ENCODE assay signal across 8 cellular contexts in the genomic region with DNA sequence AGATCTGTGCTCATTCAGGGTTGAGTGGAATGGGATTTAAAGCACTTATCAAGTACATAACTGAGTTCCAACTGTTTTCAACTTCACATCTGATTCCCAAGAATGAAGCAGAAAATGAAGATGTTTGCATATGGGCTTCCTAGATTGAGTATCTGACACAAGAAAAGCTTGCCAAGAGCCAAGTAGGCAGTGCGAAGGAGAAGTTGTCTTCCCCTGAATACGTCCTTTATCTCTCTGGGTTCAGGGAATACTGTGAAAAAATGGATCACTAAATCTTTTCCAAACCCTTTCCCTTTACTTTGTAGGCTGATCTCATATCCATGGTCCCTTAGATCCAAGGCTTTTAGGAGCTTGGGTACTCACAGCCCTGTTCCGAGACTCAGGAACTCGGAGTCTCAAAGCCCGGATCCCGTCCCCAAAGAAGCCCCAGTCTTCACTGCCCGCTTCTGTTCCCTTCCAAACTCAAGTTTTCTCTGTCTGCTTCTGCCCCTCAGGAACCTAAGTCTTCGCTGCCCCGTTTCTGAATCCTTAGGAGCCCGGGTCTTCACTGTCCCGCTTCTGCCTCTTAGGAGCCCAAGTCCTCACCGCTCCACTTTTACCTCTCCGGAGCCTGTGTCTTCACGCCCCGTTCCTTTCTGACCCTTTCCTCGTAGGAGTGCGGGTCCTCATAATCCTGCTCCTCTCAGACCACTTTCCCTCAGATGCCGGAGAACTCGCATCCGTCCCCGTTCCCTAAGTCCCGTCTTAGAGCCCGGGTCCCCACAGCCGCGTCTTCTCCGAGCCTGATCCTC. TPM values are rescaled to one million over a fixed set of nuclear protein-coding genes. Genes with fewer than 3 reads are reported as not detected.
DNase-seq lines count a peak whose midpoint lies in the region; ATAC-seq and TF ChIP-seq lines count a peak whose summit lies in the region.

No MANE protein-coding gene starts in this region.

- ATAC-seq in HG03039 (IDR thresholded peaks at IDR 0.05; ENCODE audit: unreplicated experiment) (peak; percentile 21), T-helper 17 cell (peak; percentile 3)

- H3K27ac Mint-ChIP-seq in T-helper 17 cell (peak overlapping the region; percentile 98), osteocyte (ENCODE audit: unreplicated experiment) (peak overlapping the region; percentile 99)

- no peaks in the 10 kb centered on the region for H3K9me3 ChIP-seq in T-helper 17 cell (ENCODE audit: control insufficient read depth, low read length, poor library complexity, severe bottlenecking)

- DNase-seq in NCI-H1417 (lab: John Stamatoyannopoulos, UW) (peak; percentile 40 to 48 (median 45)), NCI-H1417 treated with DMSO at 0.1 percent for 48 hours (lab: John Stamatoyannopoulos, UW) (no peak), T-helper 17 cell (no peak), fibroblast of the aortic adventitia (ENCODE audit: low read depth) (no peak), osteocyte (ENCODE audit: extremely low spot score, unreplicated experiment) (no peak), GF-D8 (lab: John Stamatoyannopoulos, UW) (no peak)
- DNase-seq in stimulated activated CD4-positive, alpha-beta T cell treated with anti-CD3 and anti-CD28 coated beads, Interleukin-2, amount 100 ng/mL, for 24 hours = no peak

- H3K4me3 Mint-ChIP-seq in T-helper 17 cell (peak overlapping the region; percentile 100), osteocyte (ENCODE audit: unreplicated experiment) (peak overlapping the region; percentile 99)

- H3K27me3 Mint-ChIP-seq in T-helper 17 cell = no peaks in the 10 kb centered on the region
- H3K27me3 Mint-ChIP-seq in osteocyte (ENCODE audit: unreplicated experiment) = no peaks in the 10 kb centered on the region

- H3K4me3 ChIP-seq in fibroblast of the aortic adventitia (ENCODE audit: low read depth, low read length) = peak overlapping the region; percentile 97

- TF ChIP-seq CTCF in fibroblast of the aortic adventitia (IDR thresholded peaks at IDR 0.05; ENCODE audit: insufficient read depth, low read length) (no peak), osteocyte (IDR thresholded peaks at IDR 0.05) (no peak)

- H3K4me1 Mint-ChIP-seq in T-helper 17 cell (peaks cover 31% of the 10 kb centered on the region), osteocyte (ENCODE audit: unreplicated experiment) (peaks cover 37% of the 10 kb centered on the region)

- H3K9me3 Mint-ChIP-seq in osteocyte (ENCODE audit: unreplicated experiment) = no peaks in the 10 kb centered on the region

- H3K36me3 Mint-ChIP-seq in T-helper 17 cell (ENCODE audit: low read depth) (no peaks in the 10 kb centered on the region), osteocyte (ENCODE audit: unreplicated experiment) (no peaks in the 10 kb centered on the region)

RNA-seq across cellular contexts. Expression of a gene that starts 0.6 kb away (rescaled TPM):
- 10 to 100 TPM; 14.2 to 15.8 TPM for total RNA-seq in T-helper 17 cell
- total RNA-seq in fibroblast of the aortic adventitia (ENCODE audit: low replicate concordance) = 26.2 and 36.0 TPM in 2 replicates
- total RNA-seq in osteocyte = 21.7 and 22.6 TPM in 2 replicates

RNA-seq across cellular contexts. Expression of a gene that starts 6.1 kb away (rescaled TPM):
- total RNA-seq in T-helper 17 cell (not detected), fibroblast of the aortic adventitia (ENCODE audit: low replicate concordance) (not detected in 2 replicates), osteocyte (not detected in 2 replicates)

RNA-seq across cellular contexts. Expression of a gene that starts 26.3 kb away (rescaled TPM):
- total RNA-seq in T-helper 17 cell (10 to 100 TPM; 11.8 to 13.1 TPM), fibroblast of the aortic adventitia (ENCODE audit: low replicate concordance) (5.8 and 11.4 TPM in 2 replicates), osteocyte (17.1 and 17.9 TPM in 2 replicates)

RNA-seq across cellular contexts. Expression of a gene that starts 50.2 kb away (rescaled TPM):
- not detected for total RNA-seq in T-helper 17 cell
- 1.6 and 3.4 TPM in 2 replicates for total RNA-seq in fibroblast of the aortic adventitia (ENCODE audit: low replicate concordance)
- total RNA-seq in osteocyte = 0.56 and 1.6 TPM in 2 replicates

Comparison
In these comparisons a context has a peak if more than half of its experiments do, and no peak if none do; other contexts are left out.
1. DNase-seq: peak in NCI-H1417 (3 of 3); none in NCI-H1417 treated with DMSO at 0.1 percent for 48 hours (single experiment), T-helper 17 cell (0 of 3), fibroblast of the aortic adventitia (single experiment), osteocyte (single experiment), GF-D8 (single experiment) and stimulated activated CD4-positive, alpha-beta T cell treated with anti-CD3 and anti-CD28 coated beads, Interleukin-2, amount 100 ng/mL, for 24 hours (0 of 2).